In the genomic region with DNA sequence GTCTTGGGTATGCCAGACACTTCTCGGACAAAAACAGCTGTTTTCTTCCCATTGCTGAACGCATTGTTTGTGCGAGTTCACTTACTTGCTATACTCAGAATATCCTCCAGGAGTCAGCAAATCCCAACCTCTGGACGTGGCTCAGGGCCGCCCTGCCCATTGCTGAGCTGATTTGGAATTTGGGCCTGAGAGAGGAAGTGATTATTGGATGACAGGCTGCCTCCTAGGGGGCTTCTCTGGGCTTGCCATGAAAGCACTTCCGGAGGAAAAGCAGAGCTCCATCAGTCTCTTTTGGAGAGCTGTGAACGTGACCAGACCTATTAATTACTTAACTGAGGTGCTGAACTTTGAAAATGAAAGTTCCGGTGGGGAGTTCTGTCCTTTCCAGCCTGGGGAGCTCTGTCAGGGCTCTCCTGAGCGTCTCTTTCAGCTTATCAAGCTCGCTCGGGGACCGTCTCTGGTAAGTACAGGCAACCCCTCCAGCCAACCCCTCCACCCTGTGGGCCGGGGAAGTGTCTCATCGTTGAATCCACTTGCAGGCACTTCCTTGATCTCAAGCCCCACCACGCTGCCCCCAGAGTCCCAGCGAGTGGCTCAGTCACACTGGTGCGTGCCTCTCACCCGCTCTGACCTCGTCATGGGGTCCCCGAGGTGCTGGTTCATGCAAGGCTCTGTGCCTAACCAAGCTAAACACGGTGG, we compare ENCODE assay signal across 8 cellular contexts.
A peak's percentile ranks its signal among the peaks of the same experiment; 100 is the strongest.
DNase-seq lines count a peak whose midpoint lies in the region; ATAC-seq and TF ChIP-seq lines count a peak whose summit lies in the region.

No MANE protein-coding gene starts in this region.

- POLR2A ChIA-PET in activated CD4-positive, alpha-beta T cell treated with anti-CD3 and anti-CD28 coated beads, Interleukin-2, amount 10 ng/mL, durations not matched to agents 7 days and 5 days (lab: Charles Lee): interaction anchor here (0.9 kb wide), 1 partner anchor 26 kb away, joined by 3 read pairs; no protein-coding TSS in a partner anchor

- WGBS in lung, 2 donors: 34 to 35% methylated on average over 21 of the region's 21 CpGs

- H3K27me3 ChIP-seq in dorsolateral prefrontal cortex (peaks cover 0 to 18% (median 0%) of the 10 kb centered on the region in 45 donors), lung (ENCODE audit: control insufficient read depth, insufficient read depth) (no peaks in the 10 kb centered on the region)

- no peaks in the 10 kb centered on the region for H3K4me1 ChIP-seq in lung (ENCODE audit: control insufficient read depth in 2 of 2, insufficient read depth in 2 of 2, low read length in 2 of 2)

- peak overlapping the region; percentile 66 for H3K27ac Mint-ChIP-seq in activated CD4-positive, alpha-beta T cell treated with anti-CD3 and anti-CD28 coated beads, Interleukin-2, amount 10 ng/mL, durations not matched to agents 7 days and 5 days

- ATAC-seq in GM18873 (IDR thresholded peaks at IDR 0.05; ENCODE audit: low FRiP score, unreplicated experiment) (peak; percentile 71), HG03432 (IDR thresholded peaks at IDR 0.05; ENCODE audit: unreplicated experiment) (peak; percentile 64), lung (ENCODE audit: insufficient read depth, low FRiP score) (peak; percentile 90)

- TF ChIP-seq CTCF in dorsolateral prefrontal cortex (IDR thresholded peaks at IDR 0.05 in 54 of 56, conservative IDR thresholded peaks at IDR 0.05 in 2 of 56; ENCODE audit: low read depth in 1 of 56, partially characterized antibody in 56 of 56) (peak; percentile 61 to 89 (median 78)), lung (IDR thresholded peaks at IDR 0.05; ENCODE audit: control extremely low read depth, extremely low read depth) (peak; percentile 89)

- H3K36me3 ChIP-seq in lung (ENCODE audit: control insufficient read depth in 2 of 2, insufficient read depth in 2 of 2, low read length in 2 of 2): no peaks in the 10 kb centered on the region

- peaks cover 16% of the 10 kb centered on the region for H3K27me3 Mint-ChIP-seq in activated CD4-positive, alpha-beta T cell treated with anti-CD3 and anti-CD28 coated beads, Interleukin-2, amount 10 ng/mL, durations not matched to agents 7 days and 5 days

- H3K4me3 Mint-ChIP-seq in activated CD4-positive, alpha-beta T cell treated with anti-CD3 and anti-CD28 coated beads, Interleukin-2, amount 10 ng/mL, durations not matched to agents 7 days and 5 days: peak overlapping the region; percentile 52

- no peaks in the 10 kb centered on the region for H3K9me3 ChIP-seq in lung (ENCODE audit: control insufficient read depth in 2 of 2, insufficient read depth in 1 of 2, low read length in 1 of 2)

- peaks cover 4% of the 10 kb centered on the region for H3K4me1 Mint-ChIP-seq in activated CD4-positive, alpha-beta T cell treated with anti-CD3 and anti-CD28 coated beads, Interleukin-2, amount 10 ng/mL, durations not matched to agents 7 days and 5 days

- DNase-seq in AG08395 (ENCODE audit: low spot score) (peak; percentile 89), NCI-H526 (lab: John Stamatoyannopoulos, UW) (peak; percentile 68 to 86), dorsolateral prefrontal cortex (peak in 8 of 10 donors; percentile 5 to 59 (median 40)), lung (ENCODE audit: low spot score) (peak; percentile 73)
- DNase-seq in activated CD4-positive, alpha-beta T cell treated with anti-CD3 and anti-CD28 coated beads, Interleukin-2, amount 10 ng/mL, durations not matched to agents 7 days and 5 days: peak; percentile 62
- peak; percentile 15 for DNase-seq in stimulated activated CD8-positive, alpha-beta memory T cell treated with anti-CD3 and anti-CD28 coated beads, Interleukin-12 subunit alpha, Interleukin-12 subunit beta, amount 100 ng/mL, for 4 hours (ENCODE audit: low read depth)

- intact Hi-C loops in dorsolateral prefrontal cortex (cut with DNase I): loop anchor here (2.0 to 10.0 kb wide), 7 partner anchors 309 to 1282 kb away; no protein-coding TSS in a partner anchor

- no peak overlapping the region for H3K27ac ChIP-seq in dorsolateral prefrontal cortex
- no peak overlapping the region for H3K27ac ChIP-seq in lung (ENCODE audit: low read depth in 1 of 2, low read length in 1 of 2)

- H3K4me3 ChIP-seq in dorsolateral prefrontal cortex: peak overlapping the region in 14 of 59 donors; percentile 6 to 42 (median 16)
- no peak overlapping the region for H3K4me3 ChIP-seq in lung

- H3K36me3 Mint-ChIP-seq in activated CD4-positive, alpha-beta T cell treated with anti-CD3 and anti-CD28 coated beads, Interleukin-2, amount 10 ng/mL, durations not matched to agents 7 days and 5 days (ENCODE audit: low read depth): no peaks in the 10 kb centered on the region

- H3K9me3 Mint-ChIP-seq in activated CD4-positive, alpha-beta T cell treated with anti-CD3 and anti-CD28 coated beads, Interleukin-2, amount 10 ng/mL, durations not matched to agents 7 days and 5 days: no peaks in the 10 kb centered on the region

- CTCF ChIA-PET in activated CD4-positive, alpha-beta T cell treated with anti-CD3 and anti-CD28 coated beads, Interleukin-2, amount 10 ng/mL, durations not matched to agents 7 days and 5 days (lab: Charles Lee): interaction anchor here (0.5 to 1.3 kb wide), 22 partner anchors 8 to 1356 kb away, joined by 3 to 12 read pairs (median 3); no protein-coding TSS in a partner anchor

Comparison
In these comparisons a context has a peak if more than half of its experiments do, and no peak if none do; other contexts are left out.
1. DNase-seq: peak in every context shown above with its lines; median percentile 89 in AG08395; 77 in NCI-H526; 73 in lung; 62 in activated CD4-positive, alpha-beta T cell treated with anti-CD3 and anti-CD28 coated beads, Interleukin-2, amount 10 ng/mL, durations not matched to agents 7 days and 5 days; 40 in dorsolateral prefrontal cortex; 15 in stimulated activated CD8-positive, alpha-beta memory T cell treated with anti-CD3 and anti-CD28 coated beads, Interleukin-12 subunit alpha, Interleukin-12 subunit beta, amount 100 ng/mL, for 4 hours.